In the genomic region with DNA sequence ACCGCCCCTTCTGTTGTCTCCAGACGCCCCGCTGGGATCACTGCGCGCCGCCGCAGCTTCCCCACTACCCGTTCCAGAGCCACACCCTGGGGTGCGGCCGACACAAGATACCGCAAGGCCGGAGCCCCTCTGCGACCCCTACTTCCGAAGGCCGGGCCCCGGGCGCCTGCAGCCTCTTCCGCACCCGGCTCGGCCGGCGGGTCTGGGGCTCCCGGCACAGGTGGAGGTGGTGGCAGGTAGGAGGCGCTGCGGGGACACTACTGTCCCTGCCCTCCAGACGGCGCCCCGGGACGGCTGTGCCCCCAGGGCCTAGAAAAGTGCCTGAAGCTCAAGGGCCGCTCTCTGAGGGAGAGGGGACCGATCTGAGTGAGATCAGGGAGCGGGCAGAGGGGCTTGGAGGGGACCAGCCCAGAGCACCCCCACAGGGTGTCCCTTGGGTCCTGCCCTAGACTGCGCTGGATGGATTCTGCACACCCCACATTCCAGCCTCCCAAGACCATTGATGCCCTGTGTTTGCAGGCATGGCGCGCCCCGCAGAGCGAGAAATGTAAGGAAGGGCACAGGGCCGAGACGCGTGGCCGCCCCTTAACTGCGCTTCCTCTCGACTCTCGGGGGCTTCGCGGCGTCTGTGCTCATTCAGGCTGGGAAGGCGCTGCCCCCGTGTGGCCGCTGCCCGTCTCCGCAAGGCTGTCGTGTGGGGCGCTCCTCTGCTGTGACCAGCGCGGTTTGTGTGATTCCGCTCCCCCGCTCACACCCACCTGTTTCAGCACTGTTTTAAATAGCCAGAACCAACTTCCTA, we compare ENCODE assay signal across 1 cellular context.
TF ChIP-seq lines count a peak whose summit lies in the region.

No MANE protein-coding gene starts in this region.

TF ChIP-seq in HepG2, 621 proteins besides CTCF, POLR2A, EP300 and RAD21 (continued from another document):
- TF ChIP-seq, protein P1, sequence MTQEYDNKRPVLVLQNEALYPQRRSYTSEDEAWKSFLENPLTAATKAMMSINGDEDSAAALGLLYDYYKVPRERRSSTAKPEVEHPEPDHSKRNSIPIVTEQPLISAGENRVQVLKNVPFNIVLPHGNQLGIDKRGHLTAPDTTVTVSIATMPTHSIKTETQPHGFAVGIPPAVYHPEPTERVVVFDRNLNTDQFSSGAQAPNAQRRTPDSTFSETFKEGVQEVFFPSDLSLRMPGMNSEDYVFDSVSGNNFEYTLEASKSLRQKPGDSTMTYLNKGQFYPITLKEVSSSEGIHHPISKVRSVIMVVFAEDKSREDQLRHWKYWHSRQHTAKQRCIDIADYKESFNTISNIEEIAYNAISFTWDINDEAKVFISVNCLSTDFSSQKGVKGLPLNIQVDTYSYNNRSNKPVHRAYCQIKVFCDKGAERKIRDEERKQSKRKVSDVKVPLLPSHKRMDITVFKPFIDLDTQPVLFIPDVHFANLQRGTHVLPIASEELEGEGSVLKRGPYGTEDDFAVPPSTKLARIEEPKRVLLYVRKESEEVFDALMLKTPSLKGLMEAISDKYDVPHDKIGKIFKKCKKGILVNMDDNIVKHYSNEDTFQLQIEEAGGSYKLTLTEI (CRISPR knock-in tag; conservative IDR thresholded peaks at IDR 0.05): no peak
- 0 out of 2 replicates have a peak, but pooled peaks have one; percentile 69 for TF ChIP-seq ZSCAN29 (CRISPR knock-in tag; conservative IDR thresholded peaks at IDR 0.05)
- TF ChIP-seq, protein P2, sequence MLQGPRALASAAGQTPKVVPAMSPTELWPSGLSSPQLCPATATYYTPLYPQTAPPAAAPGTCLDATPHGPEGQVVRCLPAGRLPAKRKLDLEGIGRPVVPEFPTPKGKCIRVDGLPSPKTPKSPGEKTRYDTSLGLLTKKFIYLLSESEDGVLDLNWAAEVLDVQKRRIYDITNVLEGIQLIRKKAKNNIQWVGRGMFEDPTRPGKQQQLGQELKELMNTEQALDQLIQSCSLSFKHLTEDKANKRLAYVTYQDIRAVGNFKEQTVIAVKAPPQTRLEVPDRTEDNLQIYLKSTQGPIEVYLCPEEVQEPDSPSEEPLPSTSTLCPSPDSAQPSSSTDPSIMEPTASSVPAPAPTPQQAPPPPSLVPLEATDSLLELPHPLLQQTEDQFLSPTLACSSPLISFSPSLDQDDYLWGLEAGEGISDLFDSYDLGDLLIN (CRISPR knock-in tag; IDR thresholded peaks at IDR 0.05; ENCODE audit: borderline replicate concordance): no peak
- 0 out of 2 replicates have a peak, but pooled peaks have one; percentile 21 for TF ChIP-seq ZNF10 (CRISPR knock-in tag; IDR thresholded peaks at IDR 0.05; ENCODE audit: borderline replicate concordance, low read depth)
- no peak for TF ChIP-seq ZNF101 (CRISPR knock-in tag; IDR thresholded peaks at IDR 0.05; ENCODE audit: borderline replicate concordance, low read depth)
- TF ChIP-seq ZBTB7B (CRISPR knock-in tag; IDR thresholded peaks at IDR 0.05): peak; percentile 99
- TF ChIP-seq, protein P3, sequence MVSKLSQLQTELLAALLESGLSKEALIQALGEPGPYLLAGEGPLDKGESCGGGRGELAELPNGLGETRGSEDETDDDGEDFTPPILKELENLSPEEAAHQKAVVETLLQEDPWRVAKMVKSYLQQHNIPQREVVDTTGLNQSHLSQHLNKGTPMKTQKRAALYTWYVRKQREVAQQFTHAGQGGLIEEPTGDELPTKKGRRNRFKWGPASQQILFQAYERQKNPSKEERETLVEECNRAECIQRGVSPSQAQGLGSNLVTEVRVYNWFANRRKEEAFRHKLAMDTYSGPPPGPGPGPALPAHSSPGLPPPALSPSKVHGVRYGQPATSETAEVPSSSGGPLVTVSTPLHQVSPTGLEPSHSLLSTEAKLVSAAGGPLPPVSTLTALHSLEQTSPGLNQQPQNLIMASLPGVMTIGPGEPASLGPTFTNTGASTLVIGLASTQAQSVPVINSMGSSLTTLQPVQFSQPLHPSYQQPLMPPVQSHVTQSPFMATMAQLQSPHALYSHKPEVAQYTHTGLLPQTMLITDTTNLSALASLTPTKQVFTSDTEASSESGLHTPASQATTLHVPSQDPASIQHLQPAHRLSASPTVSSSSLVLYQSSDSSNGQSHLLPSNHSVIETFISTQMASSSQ (IDR thresholded peaks at IDR 0.05; ENCODE audit: low read depth): no peak
- TF ChIP-seq, protein P3 (CRISPR knock-in tag; IDR thresholded peaks at IDR 0.05; ENCODE audit: borderline replicate concordance): peak; percentile 73; the same call in 1 of the 2 replicates
- TF ChIP-seq ZNF7 (CRISPR knock-in tag; IDR thresholded peaks at IDR 0.05): no peak
- peak; percentile 66 for TF ChIP-seq JARID2 (CRISPR knock-in tag; IDR thresholded peaks at IDR 0.05; ENCODE audit: insufficient replicate concordance)
- no peak for TF ChIP-seq JDP2 (CRISPR knock-in tag; IDR thresholded peaks at IDR 0.05; ENCODE audit: borderline replicate concordance)
- TF ChIP-seq, protein P4, sequence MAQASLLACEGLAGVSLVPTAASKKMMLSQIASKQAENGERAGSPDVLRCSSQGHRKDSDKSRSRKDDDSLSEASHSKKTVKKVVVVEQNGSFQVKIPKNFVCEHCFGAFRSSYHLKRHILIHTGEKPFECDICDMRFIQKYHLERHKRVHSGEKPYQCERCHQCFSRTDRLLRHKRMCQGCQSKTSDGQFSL (CRISPR knock-in tag; IDR thresholded peaks at IDR 0.05): peak; percentile 88; the same call in 1 of the 2 replicates
- 0 out of 2 replicates have a peak, but pooled peaks have one; percentile 52 for TF ChIP-seq NR1H2 (CRISPR knock-in tag; IDR thresholded peaks at IDR 0.05; ENCODE audit: borderline replicate concordance, low read depth)
- peak; percentile 37; the same call in 1 of the 2 replicates for TF ChIP-seq ZFY (CRISPR knock-in tag; IDR thresholded peaks at IDR 0.05)
- no peak for TF ChIP-seq TCF7 (IDR thresholded peaks at IDR 0.05; ENCODE audit: low read depth)
- 0 out of 2 replicates have a peak, but pooled peaks have one; percentile 57 for TF ChIP-seq ZNF547 (CRISPR knock-in tag; IDR thresholded peaks at IDR 0.05)
- TF ChIP-seq, protein P5, sequence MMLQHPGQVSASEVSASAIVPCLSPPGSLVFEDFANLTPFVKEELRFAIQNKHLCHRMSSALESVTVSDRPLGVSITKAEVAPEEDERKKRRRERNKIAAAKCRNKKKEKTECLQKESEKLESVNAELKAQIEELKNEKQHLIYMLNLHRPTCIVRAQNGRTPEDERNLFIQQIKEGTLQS (CRISPR knock-in tag; IDR thresholded peaks at IDR 0.05): 0 out of 2 replicates have a peak, but pooled peaks have one; percentile 7
- 0 out of 2 replicates have a peak, but pooled peaks have one; percentile 67 for TF ChIP-seq ZNF747 (CRISPR knock-in tag; IDR thresholded peaks at IDR 0.05; ENCODE audit: borderline replicate concordance)
- TF ChIP-seq THAP11 (CRISPR knock-in tag; IDR thresholded peaks at IDR 0.05): 0 out of 2 replicates have a peak, but pooled peaks have one; percentile 25
- peak; percentile 43; the same call in 1 of the 2 replicates for TF ChIP-seq ZFX (CRISPR knock-in tag; IDR thresholded peaks at IDR 0.05; ENCODE audit: low read depth)
- peak; percentile 84 for TF ChIP-seq SALL1 (CRISPR knock-in tag; IDR thresholded peaks at IDR 0.05)
- no peak for TF ChIP-seq NCOR1 (IDR thresholded peaks at IDR 0.05; ENCODE audit: borderline replicate concordance, low read length)
- no peak for TF ChIP-seq ZNF841 (CRISPR knock-in tag; IDR thresholded peaks at IDR 0.05; ENCODE audit: borderline replicate concordance)
- TF ChIP-seq ATAD3A (CRISPR knock-in tag; IDR thresholded peaks at IDR 0.05): no peak
- 0 out of 2 replicates have a peak, but pooled peaks have one; percentile 15 for TF ChIP-seq EEA1 (CRISPR knock-in tag; IDR thresholded peaks at IDR 0.05; ENCODE audit: borderline replicate concordance)
- TF ChIP-seq, protein P6, sequence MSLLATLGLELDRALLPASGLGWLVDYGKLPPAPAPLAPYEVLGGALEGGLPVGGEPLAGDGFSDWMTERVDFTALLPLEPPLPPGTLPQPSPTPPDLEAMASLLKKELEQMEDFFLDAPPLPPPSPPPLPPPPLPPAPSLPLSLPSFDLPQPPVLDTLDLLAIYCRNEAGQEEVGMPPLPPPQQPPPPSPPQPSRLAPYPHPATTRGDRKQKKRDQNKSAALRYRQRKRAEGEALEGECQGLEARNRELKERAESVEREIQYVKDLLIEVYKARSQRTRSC (CRISPR knock-in tag; IDR thresholded peaks at IDR 0.05; ENCODE audit: low read depth): 0 out of 2 replicates have a peak, but pooled peaks have one; percentile 63
- 0 out of 2 replicates have a peak, but pooled peaks have one; percentile 19 for TF ChIP-seq ZIK1 (CRISPR knock-in tag; IDR thresholded peaks at IDR 0.05; ENCODE audit: borderline replicate concordance, low read depth)
- TF ChIP-seq, protein P7, sequence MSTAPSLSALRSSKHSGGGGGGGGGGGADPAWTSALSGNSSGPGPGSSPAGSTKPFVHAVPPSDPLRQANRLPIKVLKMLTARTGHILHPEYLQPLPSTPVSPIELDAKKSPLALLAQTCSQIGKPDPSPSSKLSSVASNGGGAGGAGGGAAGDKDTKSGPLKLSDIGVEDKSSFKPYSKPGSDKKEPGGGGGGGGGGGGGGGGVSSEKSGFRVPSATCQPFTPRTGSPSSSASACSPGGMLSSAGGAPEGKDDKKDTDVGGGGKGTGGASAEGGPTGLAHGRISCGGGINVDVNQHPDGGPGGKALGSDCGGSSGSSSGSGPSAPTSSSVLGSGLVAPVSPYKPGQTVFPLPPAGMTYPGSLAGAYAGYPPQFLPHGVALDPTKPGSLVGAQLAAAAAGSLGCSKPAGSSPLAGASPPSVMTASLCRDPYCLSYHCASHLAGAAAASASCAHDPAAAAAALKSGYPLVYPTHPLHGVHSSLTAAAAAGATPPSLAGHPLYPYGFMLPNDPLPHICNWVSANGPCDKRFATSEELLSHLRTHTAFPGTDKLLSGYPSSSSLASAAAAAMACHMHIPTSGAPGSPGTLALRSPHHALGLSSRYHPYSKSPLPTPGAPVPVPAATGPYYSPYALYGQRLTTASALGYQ (CRISPR knock-in tag; IDR thresholded peaks at IDR 0.05): no peak
